Comparison of ENCODE assay signal across 23 cellular contexts in genomic region chr5:77311217-77311571, GRCh38.
"Had no signal": no experiment of that assay in that cellular context is flagged by ENCODE, and none has a peak within 500 bp of the region (broad histone marks: within the 10 kb centered on the region; RNA-seq: fewer than 3 reads in every experiment).

No MANE protein-coding gene starts in this region.

- H3K36me3 Mint-ChIP-seq: activated naive CD8-positive, alpha-beta T cell; immature natural killer cell; natural killer cell treated with Interleukin-12 subunit alpha and Interleukin-12 subunit beta and Interleukin-15 and Interleukin-18, amount 100 ng/mL, for 72 hours; WTC11 had no signal

- DNase-seq: activated CD8-positive, alpha-beta memory T cell treated with anti-CD3 and anti-CD28 coated beads for 24 hours; activated CD8-positive, alpha-beta memory T cell treated with anti-CD3 and anti-CD28 coated beads, Interleukin-2, amount 50 U/mL, for 4 hours; activated naive CD4-positive, alpha-beta T cell; activated T-cell treated with anti-CD3 and anti-CD28 coated beads, Interleukin-2, amount 50 U/mL, for 24 hours; adrenal gland; cerebellar nuclear complex; foreskin keratinocyte; immature natural killer cell; kidney glomerular epithelial cell; left ventricle myocardium inferior; midbrain; ovary; right cardiac atrium; stimulated activated CD4-positive, alpha-beta T cell treated with anti-CD3 and anti-CD28 coated beads, Interleukin-1b, Interleukin-23, amount 100 ng/mL, for 48 hours; substantia nigra; T1000; transverse colon had no signal

- H3K4me1 Mint-ChIP-seq: activated T-helper 17 cell treated with anti-CD3 and anti-CD28 coated beads, Interleukin-2, amount 50 U/mL, for 72 hours; immature natural killer cell had no signal

- H3K4me3 Mint-ChIP-seq: activated naive CD8-positive, alpha-beta T cell; activated T-cell treated with anti-CD3 and anti-CD28 coated beads, Interleukin-2, amount 50 U/mL, for 24 hours; activated T-helper 17 cell treated with anti-CD3 and anti-CD28 coated beads, Interleukin-2, amount 50 U/mL, for 72 hours; immature natural killer cell; natural killer cell treated with Interleukin-12 subunit alpha and Interleukin-12 subunit beta and Interleukin-15 and Interleukin-18, amount 100 ng/mL, for 72 hours; stimulated activated naive CD8-positive, alpha-beta T cell treated with anti-CD3 and anti-CD28 coated beads, Interleukin-15, Interleukin-2, amounts not matched to agents 100 ng/mL and 50 ng/mL, for 24 hours; WTC11 had no signal

- H3K4me3 ChIP-seq: adrenal gland, hepatocyte, left ventricle myocardium inferior, ovary, transverse colon had no signal

- H3K27ac Mint-ChIP-seq: activated naive CD8-positive, alpha-beta T cell; activated T-cell treated with anti-CD3 and anti-CD28 coated beads, Interleukin-2, amount 50 U/mL, for 24 hours; activated T-helper 17 cell treated with anti-CD3 and anti-CD28 coated beads, Interleukin-2, amount 50 U/mL, for 72 hours; immature natural killer cell; natural killer cell treated with Interleukin-12 subunit alpha and Interleukin-12 subunit beta and Interleukin-15 and Interleukin-18, amount 100 ng/mL, for 72 hours; stimulated activated naive CD8-positive, alpha-beta T cell treated with anti-CD3 and anti-CD28 coated beads, Interleukin-15, Interleukin-2, amounts not matched to agents 100 ng/mL and 50 ng/mL, for 24 hours; WTC11 had no signal

- H3K9me3 Mint-ChIP-seq: activated T-helper 17 cell treated with anti-CD3 and anti-CD28 coated beads, Interleukin-2, amount 50 U/mL, for 72 hours; immature natural killer cell; natural killer cell treated with Interleukin-12 subunit alpha and Interleukin-12 subunit beta and Interleukin-15 and Interleukin-18, amount 100 ng/mL, for 72 hours; WTC11 had no signal

- H3K27me3 Mint-ChIP-seq: activated naive CD8-positive, alpha-beta T cell; activated T-cell treated with anti-CD3 and anti-CD28 coated beads, Interleukin-2, amount 50 U/mL, for 24 hours; activated T-helper 17 cell treated with anti-CD3 and anti-CD28 coated beads, Interleukin-2, amount 50 U/mL, for 72 hours had no signal

- ATAC-seq: activated T-helper 17 cell treated with anti-CD3 and anti-CD28 coated beads, Interleukin-2, amount 50 U/mL, for 72 hours; foreskin keratinocyte; natural killer cell treated with Interleukin-12 subunit alpha and Interleukin-12 subunit beta and Interleukin-15 and Interleukin-18, amount 100 ng/mL, for 72 hours; WTC11 had no signal
